ENCODE assay signal across 1 cellular context in the genomic region with DNA sequence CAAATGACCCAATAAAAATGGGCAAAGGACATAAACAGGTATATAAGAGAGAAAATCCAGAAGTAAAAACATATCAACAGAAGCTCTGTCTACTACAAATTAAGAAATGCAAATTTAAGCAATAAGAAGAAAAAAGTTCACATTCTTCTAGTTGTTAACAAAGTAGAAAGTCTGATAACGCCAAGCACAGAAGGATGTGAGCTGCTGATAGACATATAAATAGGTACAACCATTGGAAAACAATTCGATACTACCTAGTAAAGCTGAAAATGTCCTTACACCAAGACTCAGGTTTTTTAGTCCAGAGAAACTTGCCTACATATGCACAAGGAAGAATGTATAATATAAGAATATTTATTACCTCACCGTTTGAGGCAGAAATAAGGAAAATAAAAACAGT.
TF ChIP-seq lines count a peak whose summit lies in the region.

No MANE protein-coding gene starts in this region.

TF ChIP-seq in K562, 482 proteins besides CTCF, POLR2A, EP300 and RAD21:
- TF ChIP-seq CBFA2T3 (IDR thresholded peaks at IDR 0.05) (peak; percentile 34; the same call in 1 of the 2 replicates), MEIS2 (IDR thresholded peaks at IDR 0.05; ENCODE audit: partially characterized antibody) (peak; percentile 9), ZNF76 (CRISPR knock-in tag; IDR thresholded peaks at IDR 0.05; ENCODE audit: borderline replicate concordance) (no peak), TCF3 (CRISPR knock-in tag; IDR thresholded peaks at IDR 0.05) (peak; percentile 49; the same call in 1 of the 2 replicates), ARID1B (IDR thresholded peaks at IDR 0.05) (peak; percentile 59), ZNF79 (CRISPR knock-in tag; IDR thresholded peaks at IDR 0.05; ENCODE audit: low read depth) (no peak), FOXK2 (conservative IDR thresholded peaks at IDR 0.05 in 1 of 2, IDR thresholded peaks at IDR 0.05 in 1 of 2; ENCODE audit: low read depth in 2 of 2) (peak in 1 of 2 experiments; percentile 41; a peak in 1 of 4 replicates), SMARCA4 (IDR thresholded peaks at IDR 0.05) (0 out of 2 replicates have a peak, but pooled peaks have one; percentile 27), GTF2F1 (IDR thresholded peaks at IDR 0.05; ENCODE audit: low read depth, low read length) (no peak), ARID3A (IDR thresholded peaks at IDR 0.05; ENCODE audit: borderline replicate concordance, low read depth, low read length) (0 out of 2 replicates have a peak, but pooled peaks have one; percentile 29), MTA3 (IDR thresholded peaks at IDR 0.05; ENCODE audit: borderline replicate concordance) (no peak)
